In the genomic region with DNA sequence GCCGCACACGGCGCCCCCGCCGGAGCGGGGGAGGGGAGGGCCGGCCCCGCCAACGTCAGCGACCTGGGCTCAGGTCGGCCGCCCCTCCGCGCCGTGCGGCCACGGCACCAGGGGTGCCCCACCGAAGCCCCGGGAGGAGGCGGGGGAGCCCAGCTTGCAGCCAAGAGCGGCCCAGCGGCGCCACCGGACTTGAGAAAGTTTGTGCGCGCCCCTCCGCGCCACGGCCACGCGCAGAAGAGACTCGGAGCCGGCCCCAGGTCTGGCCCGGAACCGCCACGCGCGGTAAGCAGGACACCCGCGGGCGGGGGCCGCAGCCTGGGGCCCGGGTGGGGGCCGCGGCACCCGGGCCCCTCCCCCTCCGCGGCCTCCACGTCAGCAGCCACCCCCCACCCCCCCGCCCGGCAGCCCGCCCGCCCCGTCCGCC, we compare ENCODE assay signal across 8 cellular contexts. TPM values are rescaled to one million over a fixed set of nuclear protein-coding genes. Genes with fewer than 3 reads are reported as not detected.
DNase-seq lines count a peak whose midpoint lies in the region; ATAC-seq and TF ChIP-seq lines count a peak whose summit lies in the region.

No MANE protein-coding gene starts in this region.

- peak overlapping the region; percentile 90 for H3K27ac ChIP-seq in WERI-Rb-1

- POLR2A ChIA-PET in activated CD4-positive, alpha-beta T cell treated with anti-CD3 and anti-CD28 coated beads for 36 hours (lab: Charles Lee), result no interaction called here

- CTCF ChIA-PET in activated CD4-positive, alpha-beta T cell treated with anti-CD3 and anti-CD28 coated beads for 36 hours (lab: Charles Lee), result no interaction called here

- DNase-seq in activated CD4-positive, alpha-beta T cell treated with anti-CD3 and anti-CD28 coated beads for 36 hours, result peak; percentile 35
- DNase-seq in activated CD4-positive, alpha-beta T cell treated with anti-CD3 and anti-CD28 coated beads for 1 hour, result no peak
- peak; percentile 42 for DNase-seq in WERI-Rb-1
- no peak for DNase-seq in epithelial cell of proximal tubule (ENCODE audit: low read depth)
- peak; percentile 36 for DNase-seq in natural killer cell
- DNase-seq in HFFc6, result no peak
- no peak for DNase-seq in NCI-H2171 treated with DMSO at 0.1 percent for 48 hours (lab: John Stamatoyannopoulos, UW)

- H3K4me1 Mint-ChIP-seq in activated CD4-positive, alpha-beta T cell treated with anti-CD3 and anti-CD28 coated beads for 36 hours, result peaks cover 47% of the 10 kb centered on the region
- H3K4me1 Mint-ChIP-seq in natural killer cell (peaks cover 48 to 50% of the 10 kb centered on the region in 2 donors), HFFc6 (ENCODE audit: low read depth) (peaks cover 69% of the 10 kb centered on the region)

- peak overlapping the region; percentile 77 for H3K4me3 Mint-ChIP-seq in activated CD4-positive, alpha-beta T cell treated with anti-CD3 and anti-CD28 coated beads for 36 hours
- peak overlapping the region; percentile 51 for H3K4me3 Mint-ChIP-seq in natural killer cell
- H3K4me3 Mint-ChIP-seq in HFFc6, result no peak overlapping the region; the same call in 1 of the 2 replicates

- peak; percentile 40 for ATAC-seq in activated CD4-positive, alpha-beta T cell treated with anti-CD3 and anti-CD28 coated beads for 36 hours
- peak; percentile 24 for ATAC-seq in HG03039 (IDR thresholded peaks at IDR 0.05; ENCODE audit: unreplicated experiment)
- ATAC-seq in natural killer cell, result peak; percentile 56 to 62 (median 58)

- H3K36me3 Mint-ChIP-seq in activated CD4-positive, alpha-beta T cell treated with anti-CD3 and anti-CD28 coated beads for 36 hours (ENCODE audit: low read depth), result peaks cover 30% of the 10 kb centered on the region
- H3K36me3 Mint-ChIP-seq in natural killer cell (no peaks in the 10 kb centered on the region), HFFc6 (ENCODE audit: low read depth) (peaks cover 54% of the 10 kb centered on the region)

- H3K9me3 Mint-ChIP-seq in activated CD4-positive, alpha-beta T cell treated with anti-CD3 and anti-CD28 coated beads for 36 hours (ENCODE audit: low read depth), result peaks cover 9% of the 10 kb centered on the region
- H3K9me3 Mint-ChIP-seq in natural killer cell (no peaks in the 10 kb centered on the region), HFFc6 (peaks cover 5% of the 10 kb centered on the region)

- H3K36me3 ChIP-seq in WERI-Rb-1, result peaks cover 28% of the 10 kb centered on the region

- no peak overlapping the region for H3K27ac Mint-ChIP-seq in activated CD4-positive, alpha-beta T cell treated with anti-CD3 and anti-CD28 coated beads for 36 hours
- H3K27ac Mint-ChIP-seq in natural killer cell, result peak overlapping the region; percentile 86
- H3K27ac Mint-ChIP-seq in HFFc6, result no peak overlapping the region

- intact Hi-C loops in activated CD4-positive, alpha-beta T cell treated with anti-CD3 and anti-CD28 coated beads for 36 hours (cut with DNase I, micrococcal nuclease), result loop anchor here (1.0 to 5.0 kb wide), 6 partner anchors 38 to 236 kb away; a partner anchor contains a TSS
- intact Hi-C loops in natural killer cell (cut with micrococcal nuclease), result loop anchor here (5.0 kb wide), 2 partner anchors 45 to 85 kb away; a partner anchor contains a TSS

- H3K27me3 ChIP-seq in WERI-Rb-1 (ENCODE audit: insufficient read depth, low read depth, severe bottlenecking), result no peaks in the 10 kb centered on the region

- H3K4me3 ChIP-seq in WERI-Rb-1 (ENCODE audit: low read depth, low read length), result peak overlapping the region; percentile 63
- H3K4me3 ChIP-seq in epithelial cell of proximal tubule (ENCODE audit: low read depth, low read length), result peak overlapping the region; percentile 71

- TF ChIP-seq CTCF in WERI-Rb-1 (IDR thresholded peaks at IDR 0.05; ENCODE audit: low read depth, low read length) (no peak), epithelial cell of proximal tubule (conservative IDR thresholded peaks at IDR 0.05; ENCODE audit: low read depth, low read length) (no peak), natural killer cell (IDR thresholded peaks at IDR 0.05) (no peak), HFFc6 (IDR thresholded peaks at IDR 0.05) (no peak)

- H3K9me3 ChIP-seq in WERI-Rb-1 (ENCODE audit: severe bottlenecking), result peaks cover 4% of the 10 kb centered on the region

- H3K27me3 Mint-ChIP-seq in activated CD4-positive, alpha-beta T cell treated with anti-CD3 and anti-CD28 coated beads for 36 hours, result no peaks in the 10 kb centered on the region
- H3K27me3 Mint-ChIP-seq in natural killer cell (ENCODE audit: low read depth in 2 of 2), result no peaks in the 10 kb centered on the region
- peaks cover 15% of the 10 kb centered on the region for H3K27me3 Mint-ChIP-seq in HFFc6 (ENCODE audit: insufficient read depth)

RNA-seq across cellular contexts. Expression of a gene that starts 43.2 kb away (rescaled TPM):
- total RNA-seq in activated CD4-positive, alpha-beta T cell treated with anti-CD3 and anti-CD28 coated beads for 36 hours, result 100 to 1,000 TPM; 259 to 348 TPM
- total RNA-seq in epithelial cell of proximal tubule (326 and 374 TPM in 2 replicates), natural killer cell (100 to 1,000 TPM; 170 to 200 (median 177) TPM)
- total RNA-seq in HFFc6 (2021; fragmentation: NEBNext Ultra II Directional; extraction: Animal tissue kit (Norgen Biotek cat#: 25700)), result 1,000 to 10,000 TPM in 5 of 6 experiments, 100 to 1,000 TPM in 1; 991 to 1,153 (median 1,104) TPM

RNA-seq across cellular contexts. Expression of a gene that starts 43.4 kb away (rescaled TPM):
- total RNA-seq in activated CD4-positive, alpha-beta T cell treated with anti-CD3 and anti-CD28 coated beads for 36 hours, result 100 to 1,000 TPM; 161 to 173 TPM
- total RNA-seq in epithelial cell of proximal tubule (299 and 366 TPM in 2 replicates), natural killer cell (100 to 1,000 TPM; 275 to 315 (median 275) TPM)
- total RNA-seq in HFFc6 (2021; fragmentation: NEBNext Ultra II Directional; extraction: Animal tissue kit (Norgen Biotek cat#: 25700)), result 100 to 1,000 TPM; 399 to 468 (median 441) TPM

Comparison
In these comparisons a context has a peak if more than half of its experiments do, and no peak if none do; other contexts are left out.
1. DNase-seq: peak in activated CD4-positive, alpha-beta T cell treated with anti-CD3 and anti-CD28 coated beads for 36 hours (single experiment), WERI-Rb-1 (single experiment) and natural killer cell (single experiment); none in activated CD4-positive, alpha-beta T cell treated with anti-CD3 and anti-CD28 coated beads for 1 hour (single experiment), epithelial cell of proximal tubule (single experiment), HFFc6 (single experiment) and NCI-H2171 treated with DMSO at 0.1 percent for 48 hours (single experiment).
2. H3K27ac Mint-ChIP-seq: peak in natural killer cell (2 of 2); none in activated CD4-positive, alpha-beta T cell treated with anti-CD3 and anti-CD28 coated beads for 36 hours (single experiment) and HFFc6 (single experiment).
3. Peak in every context shown above with its lines, with median percentiles within 50 percentile points of each other: ATAC-seq.